ENCODE assay signal across 14 cellular contexts in the genomic region with DNA sequence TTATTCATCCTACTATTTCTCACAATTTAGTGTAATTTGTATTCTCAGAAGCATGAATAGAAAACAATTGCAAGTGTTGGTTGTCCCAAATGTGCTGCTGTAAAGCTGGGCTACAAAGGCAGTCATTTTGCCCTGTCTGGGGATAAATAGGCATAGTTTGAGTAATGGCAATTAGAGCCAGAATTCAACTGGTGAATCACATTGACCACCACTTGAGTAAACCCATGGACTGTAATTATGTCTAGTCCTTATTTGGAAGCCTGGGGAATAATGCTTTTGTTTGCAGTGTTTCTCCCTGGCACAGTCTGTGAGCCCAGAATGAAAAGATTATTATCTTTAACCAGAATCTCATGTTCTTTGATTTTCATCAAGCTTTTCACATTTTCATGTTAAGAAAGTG. TPM values are rescaled to one million over a fixed set of nuclear protein-coding genes. Genes with fewer than 3 reads are reported as not detected.
"Had no signal": no experiment of that assay in that cellular context is flagged by ENCODE, and none has a peak within 500 bp of the region (broad histone marks: within the 10 kb centered on the region; RNA-seq: fewer than 3 reads in every experiment).

No MANE protein-coding gene starts in this region.

- H3K4me1 Mint-ChIP-seq: nephron had no signal

- H3K4me3 Mint-ChIP-seq: activated naive CD8-positive, alpha-beta T cell; activated T-cell treated with anti-CD3 and anti-CD28 coated beads, Interleukin-2, amount 50 U/mL, for 4 hours; nephron; stimulated activated naive CD8-positive, alpha-beta T cell treated with anti-CD3 and anti-CD28 coated beads, Interleukin-15, Interleukin-2, amounts not matched to agents 100 ng/mL and 50 ng/mL, for 24 hours had no signal

- ATAC-seq: activated T-cell treated with anti-CD3 and anti-CD28 coated beads, Interleukin-2, amount 50 U/mL, for 4 hours; left lobe of liver had no signal

- H3K27ac Mint-ChIP-seq: activated naive CD8-positive, alpha-beta T cell; nephron; stimulated activated naive CD8-positive, alpha-beta T cell treated with anti-CD3 and anti-CD28 coated beads, Interleukin-15, Interleukin-2, amounts not matched to agents 100 ng/mL and 50 ng/mL, for 24 hours had no signal

- H3K36me3 Mint-ChIP-seq: activated naive CD8-positive, alpha-beta T cell had no signal

- DNase-seq: activated CD4-positive, alpha-beta T cell treated with anti-CD3 and anti-CD28 coated beads for 1 hour; activated CD4-positive, alpha-beta T cell treated with anti-CD3 and anti-CD28 coated beads, Interleukin-2, amount 50 U/mL, for 48 hours; activated effector memory CD4-positive, alpha-beta T cell treated with anti-CD3 and anti-CD28 coated beads, Interleukin-2, amount 50 U/mL, for 16 hours; activated T-cell treated with anti-CD3 and anti-CD28 coated beads, Interleukin-2, amount 50 U/mL, for 4 hours; islet precursor cell; mammary epithelial cell; stimulated activated CD4-positive, alpha-beta T cell treated with anti-CD3 and anti-CD28 coated beads, Interleukin-2, amount 100 ng/mL, for 48 hours; stimulated activated CD8-positive, alpha-beta memory T cell treated with anti-CD3 and anti-CD28 coated beads, Interleukin-4, amount 100 ng/mL, for 48 hours; upper lobe of left lung had no signal

- H3K9me3 Mint-ChIP-seq: activated T-cell treated with anti-CD3 and anti-CD28 coated beads, Interleukin-2, amount 50 U/mL, for 4 hours; nephron had no signal

RNA-seq across cellular contexts. Expression of a gene that starts 30.5 kb away (rescaled TPM):
- total RNA-seq: osteocyte had no signal
